Comparison of ENCODE assay signal across 26 cellular contexts in genomic region chr9:4656621-4657020, GRCh38. TPM values are rescaled to one million over a fixed set of nuclear protein-coding genes. Genes with fewer than 3 reads are reported as not detected.
DNase-seq lines count a peak whose midpoint lies in the region; ATAC-seq, FAIRE-seq and TF ChIP-seq lines count a peak whose summit lies in the region.
"Had no signal": no experiment of that assay in that cellular context is flagged by ENCODE, and none has a peak within 500 bp of the region (broad histone marks: within the 10 kb centered on the region; RNA-seq: fewer than 3 reads in every experiment).

No MANE protein-coding gene starts in this region.

- H2BK20ac ChIP-seq in H1 (ENCODE audit: low read length) = no peak overlapping the region

- H3K27ac Mint-ChIP-seq in activated naive CD4-positive, alpha-beta T cell treated with anti-CD3 and anti-CD28 coated beads, Interleukin-2, amount 10 ng/mL, durations not matched to agents 7 days and 5 days = no peak overlapping the region
- H3K27ac Mint-ChIP-seq: HFFc6 had no signal

- no peak overlapping the region for H3K14ac ChIP-seq in H1 (ENCODE audit: insufficient read length)

- 92% methylated on average over 3 of the region's 3 CpGs for WGBS in mammary epithelial cell (ENCODE audit: low coverage, missing lambda C conversion rate)
- WGBS in H1 (ENCODE audit: extremely low coverage in 1 of 2, insufficient coverage in 1 of 2, insufficient read length in 1 of 2, insufficient replicate concordance in 2 of 2, low coverage in 1 of 2, low lambda C conversion rate in 2 of 2, missing lambda C conversion rate in 1 of 2), 2 experiments = 70% methylated on average over 3 of the region's 3 CpGs; no CpG with 5 or more reads in 1 of the 2 experiments

- H3K79me2 ChIP-seq in mammary epithelial cell (ENCODE audit: insufficient read depth, low read length) = no peaks in the 10 kb centered on the region
- H3K79me2 ChIP-seq in H1 (ENCODE audit: control insufficient read depth in 1 of 2, insufficient read depth in 2 of 2, low read length in 2 of 2) = no peaks in the 10 kb centered on the region

- H4K20me1 ChIP-seq in mammary epithelial cell (ENCODE audit: insufficient read depth, low read length) = no peaks in the 10 kb centered on the region
- no peaks in the 10 kb centered on the region for H4K20me1 ChIP-seq in H1 (replicated peaks in 1 of 2; ENCODE audit: control insufficient read depth in 1 of 2, insufficient read depth in 2 of 2, low read length in 2 of 2)
- H4K20me1 ChIP-seq: BLaER1 treated with 17β-estradiol and CSF1 and Interleukin-3, amounts not matched to agents 10 nM and 100 nM had no signal

- H3K9ac ChIP-seq in mammary epithelial cell (ENCODE audit: insufficient read depth, low read length) (no peak overlapping the region), H1 (replicated peaks in 1 of 4; ENCODE audit: extremely low read depth in 1 of 4, low read depth in 3 of 4, low read length in 3 of 4) (no peak overlapping the region)
- H3K9ac ChIP-seq: BLaER1 treated with 17β-estradiol and CSF1 and Interleukin-3, amounts not matched to agents 10 nM and 100 nM; GM23248 had no signal

- H3K9me3 ChIP-seq in mammary epithelial cell (replicated peaks; ENCODE audit: insufficient read depth, low read length) = no peaks in the 10 kb centered on the region
- no peaks in the 10 kb centered on the region for H3K9me3 ChIP-seq in breast epithelium
- no peaks in the 10 kb centered on the region for H3K9me3 ChIP-seq in H1 (ENCODE audit: insufficient read depth in 2 of 2, low read depth in 1 of 2, low read length in 1 of 2)
- H3K9me3 ChIP-seq: BE2C; BLaER1 treated with 17β-estradiol and CSF1 and Interleukin-3, amounts not matched to agents 10 nM and 100 nM; HAP-1 had no signal

- no peak overlapping the region for H2BK120ac ChIP-seq in H1 (replicated peaks; ENCODE audit: low read depth, low read length)

- no peak for TF ChIP-seq RAD21 in H1 (IDR thresholded peaks at IDR 0.05 in 1 of 2, conservative IDR thresholded peaks at IDR 0.05 in 1 of 2; ENCODE audit: low read depth in 2 of 2, low read length in 2 of 2)

- CTCF ChIA-PET in mammary epithelial cell (lab: Charles Lee; ENCODE audit: low non-redundant PET) = no interaction called here
- CTCF ChIA-PET in H1 (lab: Charles Lee; ENCODE audit: partially characterized antibody) = interaction anchor here (1.0 kb wide), 1 partner anchor 30 kb away, joined by 3 read pairs; no protein-coding TSS in a partner anchor
- CTCF ChIA-PET in activated naive CD4-positive, alpha-beta T cell treated with anti-CD3 and anti-CD28 coated beads, Interleukin-2, amount 10 ng/mL, durations not matched to agents 7 days and 5 days (lab: Charles Lee) = no interaction called here

- H3K27ac ChIP-seq in mammary epithelial cell (ENCODE audit: insufficient read depth, low read depth, low read length) (no peak overlapping the region), breast epithelium (no peak overlapping the region), VCaP (peak overlapping the region; percentile 78), H1 (ENCODE audit: low read depth, low read length) (no peak overlapping the region)
- H3K27ac ChIP-seq: 22Rv1; BLaER1 treated with 17β-estradiol and CSF1 and Interleukin-3, amounts not matched to agents 10 nM and 100 nM; GM23248 had no signal

- H3K56ac ChIP-seq in H1 (replicated peaks; ENCODE audit: insufficient read length, low read depth, low read length) = no peak overlapping the region

- H3K4me2 ChIP-seq in mammary epithelial cell (ENCODE audit: insufficient read depth, low read depth, low read length) (no peak overlapping the region), H1 (ENCODE audit: insufficient read depth in 1 of 2, low read depth in 2 of 2, low read length in 2 of 2) (no peak overlapping the region)
- H3K4me2 ChIP-seq: BLaER1 treated with 17β-estradiol and CSF1 and Interleukin-3, amounts not matched to agents 10 nM and 100 nM had no signal

- H2BK12ac ChIP-seq in H1 (ENCODE audit: low read depth, low read length) = no peak overlapping the region

- no peak overlapping the region for H3K4me3 Mint-ChIP-seq in activated naive CD4-positive, alpha-beta T cell treated with anti-CD3 and anti-CD28 coated beads, Interleukin-2, amount 10 ng/mL, durations not matched to agents 7 days and 5 days
- H3K4me3 Mint-ChIP-seq: HFFc6 had no signal

- no peaks in the 10 kb centered on the region for H3K27me3 ChIP-seq in mammary epithelial cell (ENCODE audit: insufficient read depth, low read length)
- no peaks in the 10 kb centered on the region for H3K27me3 ChIP-seq in breast epithelium
- H3K27me3 ChIP-seq in H1 (replicated peaks in 1 of 4; ENCODE audit: control insufficient read depth in 3 of 4, extremely low read depth in 1 of 4, insufficient read depth in 3 of 4, low read length in 3 of 4) = no peaks in the 10 kb centered on the region
- H3K27me3 ChIP-seq: BLaER1 treated with 17β-estradiol and CSF1 and Interleukin-3, amounts not matched to agents 10 nM and 100 nM had no signal

- H2BK15ac ChIP-seq in H1 (ENCODE audit: low read length) = no peak overlapping the region

- H4K5ac ChIP-seq in H1 (ENCODE audit: insufficient read length, low read depth, low read length) = no peak overlapping the region

- H3K4me1 Mint-ChIP-seq in activated naive CD4-positive, alpha-beta T cell treated with anti-CD3 and anti-CD28 coated beads, Interleukin-2, amount 10 ng/mL, durations not matched to agents 7 days and 5 days = peaks cover 10% of the 10 kb centered on the region

- peaks cover 11% of the 10 kb centered on the region for H3K27me3 Mint-ChIP-seq in activated naive CD4-positive, alpha-beta T cell treated with anti-CD3 and anti-CD28 coated beads, Interleukin-2, amount 10 ng/mL, durations not matched to agents 7 days and 5 days

- H3K18ac ChIP-seq in H1 (ENCODE audit: extremely low read depth, low read length) = no peak overlapping the region

- no peaks in the 10 kb centered on the region for H3K9me3 Mint-ChIP-seq in activated naive CD4-positive, alpha-beta T cell treated with anti-CD3 and anti-CD28 coated beads, Interleukin-2, amount 10 ng/mL, durations not matched to agents 7 days and 5 days
- H3K9me3 Mint-ChIP-seq: HFFc6 had no signal

- no peak overlapping the region for H3K4ac ChIP-seq in H1 (replicated peaks; ENCODE audit: insufficient read length, low read depth, low read length)

- dilution Hi-C loops in mammary epithelial cell (cut with HindIII; ENCODE audit: low sequenced_read_pairs) = no loop called here

- no peak overlapping the region for H3K23ac ChIP-seq in H1 (ENCODE audit: insufficient read length)

- intact Hi-C loops in mammary epithelial cell (cut with micrococcal nuclease) = no loop called here
- intact Hi-C loops in breast epithelium (cut with DNase I; ENCODE audit: low total_unique reads) = no loop called here

- H2BK5ac ChIP-seq in H1 (ENCODE audit: low read depth, low read length) = no peak overlapping the region

- TSS peak; percentile 73 for BruUV-seq in mammary epithelial cell (replicated peaks; lab: Mats Ljungman, UMichigan)

- H2AK5ac ChIP-seq in H1 (ENCODE audit: low read depth, low read length) = no peak overlapping the region

- H4K8ac ChIP-seq in H1 (ENCODE audit: extremely low read depth, insufficient read depth, low read length) = no peak overlapping the region

- in situ Hi-C loops in mammary epithelial cell (cut with MboI; ENCODE audit: low sequenced_read_pairs in 2 of 2) = no loop called here

- no peaks in the 10 kb centered on the region for H3K79me1 ChIP-seq in H1 (ENCODE audit: low read depth, low read length)

- no peak overlapping the region for H3K4me3 ChIP-seq in mammary epithelial cell (replicated peaks in 1 of 3; ENCODE audit: insufficient read depth in 1 of 3, low read depth in 2 of 3, low read length in 3 of 3)
- no peak overlapping the region for H3K4me3 ChIP-seq in breast epithelium
- H3K4me3 ChIP-seq in H1 (ENCODE audit: extremely low read depth in 1 of 4, insufficient read depth in 2 of 4, low read depth in 3 of 4, low read length in 4 of 4) = no peak overlapping the region
- H3K4me3 ChIP-seq: BLaER1 treated with 17β-estradiol and CSF1 and Interleukin-3, amounts not matched to agents 10 nM and 100 nM; GM23248; HAP-1 had no signal

- POLR2A ChIA-PET in H1 (lab: Charles Lee; ENCODE audit: partially characterized antibody) = interaction anchor here (0.6 to 2.1 kb wide), 5 partner anchors 9 to 1221 kb away, joined by 3 to 5 read pairs (median 4); partner anchors contain the start of genes RCL1 and SPATA6L

- DNase-seq in mammary epithelial cell (no peak), breast epithelium (ENCODE audit: low spot score in 2 of 2) (no peak), H1 (ENCODE audit: low read depth in 1 of 2, low spot score in 2 of 2) (no peak), C1 segment of cervical spinal cord (lab: John Stamatoyannopoulos, UW) (no peak)
- no peak for DNase-seq in activated naive CD4-positive, alpha-beta T cell treated with anti-CD3 and anti-CD28 coated beads, Interleukin-2, amount 10 ng/mL, durations not matched to agents 7 days and 5 days
- DNase-seq: ACHN; AML-193; BE2C; Calu3; CD4-positive, alpha-beta memory T cell; COR-L47; DMS53; DMS79 treated with DMSO at 0.1 percent for 48 hours; GF-D8; GM23248; HFFc6 had no signal

- no peak for ATAC-seq in GM18868 (IDR thresholded peaks at IDR 0.05; ENCODE audit: unreplicated experiment)
- no peak for ATAC-seq in HG02571 (IDR thresholded peaks at IDR 0.05; ENCODE audit: unreplicated experiment)

- no peaks in the 10 kb centered on the region for H3K23me2 ChIP-seq in H1 (ENCODE audit: low read depth, low read length)

- H3K36me3 Mint-ChIP-seq in activated naive CD4-positive, alpha-beta T cell treated with anti-CD3 and anti-CD28 coated beads, Interleukin-2, amount 10 ng/mL, durations not matched to agents 7 days and 5 days = no peaks in the 10 kb centered on the region

- no peak for FAIRE-seq in H1 (lab: Jason Lieb, UNC)
- FAIRE-seq: A204.1, GM12891, GM19239, H54 had no signal

- H4K91ac ChIP-seq in H1 (replicated peaks; ENCODE audit: insufficient read length, low read length) = no peak overlapping the region

- peaks cover 4% of the 10 kb centered on the region for H3K4me1 ChIP-seq in mammary epithelial cell (ENCODE audit: insufficient read depth, low read length)
- peaks cover 0 to 5% of the 10 kb centered on the region in 2 donors for H3K4me1 ChIP-seq in breast epithelium
- H3K4me1 ChIP-seq in H1 (replicated peaks in 1 of 4; ENCODE audit: control insufficient read depth in 3 of 4, insufficient read depth in 4 of 4, low read length in 3 of 4) = peaks cover 0 to 4% (median 0%) of the 10 kb centered on the region in 4 experiments; a peak in 1 of 7 replicates
- H3K4me1 ChIP-seq: BE2C had no signal

- TF ChIP-seq CTCF in mammary epithelial cell (conservative IDR thresholded peaks at IDR 0.05 in 1 of 2, IDR thresholded peaks at IDR 0.05 in 1 of 2; ENCODE audit: extremely low read depth in 1 of 2, insufficient read depth in 1 of 2, low read depth in 1 of 2, low read length in 2 of 2) (no peak), breast epithelium (IDR thresholded peaks at IDR 0.05) (no peak), VCaP (conservative IDR thresholded peaks at IDR 0.05) (no peak), H1 (IDR thresholded peaks at IDR 0.05; ENCODE audit: control extremely low read depth in 1 of 3, insufficient read depth in 1 of 3, low read depth in 1 of 3, low read length in 3 of 3) (no peak)

- TF ChIP-seq POLR2A in breast epithelium (IDR thresholded peaks at IDR 0.05) = no peak
- peak in 1 of 2 experiments; percentile 50; a peak in 2 of 3 replicates for TF ChIP-seq POLR2A in H1 (IDR thresholded peaks at IDR 0.05; ENCODE audit: control extremely low read depth in 1 of 2, low read depth in 2 of 2, low read length in 2 of 2)

- H3K36me3 ChIP-seq in mammary epithelial cell (ENCODE audit: insufficient read depth, low read length) = no peaks in the 10 kb centered on the region
- no peaks in the 10 kb centered on the region for H3K36me3 ChIP-seq in breast epithelium
- H3K36me3 ChIP-seq in H1 (ENCODE audit: control insufficient read depth in 2 of 4, insufficient read depth in 4 of 4, low read length in 3 of 4) = no peaks in the 10 kb centered on the region
- H3K36me3 ChIP-seq: BE2C; BLaER1 treated with 17β-estradiol and CSF1 and Interleukin-3, amounts not matched to agents 10 nM and 100 nM; HAP-1 had no signal

- H2AFZ ChIP-seq in mammary epithelial cell (ENCODE audit: low read depth, low read length) (no peak overlapping the region), H1 (ENCODE audit: low read length) (no peak overlapping the region)
- H2AFZ ChIP-seq: GM23248 had no signal

- no peak for TF ChIP-seq EP300 in H1 (IDR thresholded peaks at IDR 0.05; ENCODE audit: borderline replicate concordance in 1 of 2, low read depth in 2 of 2, low read length in 2 of 2)

RNA-seq across cellular contexts. Expression of gene PLPP6, which starts 5.5 kb away (rescaled TPM):
- total RNA-seq in mammary epithelial cell (10 to 100 TPM; 10.9 to 12.0 TPM), breast epithelium (10 to 100 TPM in 1 of 3 donors, 1 to 10 TPM in 2; 6.4 to 13.2 (median 8.8) TPM)
- polyA plus RNA-seq in mammary epithelial cell (5.3 TPM), H1 (2011; rRNA removed) (11.8 and 13.0 TPM in 2 replicates)
- 5.6 TPM for polyA minus RNA-seq in mammary epithelial cell
- 12.0 and 13.3 TPM in 2 replicates for total RNA-seq in H1 (2021; fragmentation: NEBNext Ultra II Directional; extraction: Animal tissue kit (Norgen Biotek cat#: 25700))
- polyA plus RNA-seq in H1 (2011; cell fraction: cytosol; rRNA removed) = 12.1 TPM
- polyA plus RNA-seq in H1 (2011; cell fraction: nucleus; rRNA removed) = 12.1 TPM
- polyA plus RNA-seq in H1 (2012, experiment 1 of 2) = 8.9 to 11.4 TPM (median 9.3 TPM) in 4 replicates
- polyA plus RNA-seq in H1 (2012, experiment 2 of 2) = 1.9 TPM
- polyA plus RNA-seq in H1 (2013, experiment 1 of 2) = 14.2 TPM
- 17.0 TPM for polyA plus RNA-seq in H1 (2013, experiment 2 of 2)
- polyA minus RNA-seq in H1 (2011; rRNA and poly(A)+ RNA removed) = 17.4 and 19.6 TPM in 2 replicates
- 10.4 TPM for polyA minus RNA-seq in H1 (2011; cell fraction: cytosol; rRNA and poly(A)+ RNA removed)
- 19.6 TPM for polyA minus RNA-seq in H1 (2011; cell fraction: nucleus; rRNA and poly(A)+ RNA removed)

RNA-seq across cellular contexts. Expression of gene SPATA6L, which starts 9.7 kb away (rescaled TPM):
- total RNA-seq in mammary epithelial cell (1 to 10 TPM in 1 of 2 donors, under 1 TPM in 1; 0.85 to 4.3 TPM), breast epithelium (10 to 100 TPM in 2 of 3 donors, 1 to 10 TPM in 1; 1.4 to 22.5 (median 14.4) TPM)
- polyA plus RNA-seq in mammary epithelial cell (0.91 TPM), H1 (2011; rRNA removed) (0.57 and 1.6 TPM in 2 replicates)
- 1.4 TPM for polyA minus RNA-seq in mammary epithelial cell
- total RNA-seq in H1 (2021; fragmentation: NEBNext Ultra II Directional; extraction: Animal tissue kit (Norgen Biotek cat#: 25700)) = 0.55 and 1.1 TPM in 2 replicates
- polyA plus RNA-seq in H1 (2011; cell fraction: cytosol; rRNA removed) = 1.0 TPM
- 1.5 TPM for polyA plus RNA-seq in H1 (2011; cell fraction: nucleus; rRNA removed)
- polyA plus RNA-seq in H1 (2012, experiment 1 of 2) = 0.38 to 1.8 TPM (median 1.4 TPM) in 4 replicates
- not detected for polyA plus RNA-seq in H1 (2012, experiment 2 of 2)
- 0.75 TPM for polyA plus RNA-seq in H1 (2013, experiment 1 of 2)
- polyA plus RNA-seq in H1 (2013, experiment 2 of 2) = 0.85 TPM
- 1.9 and 2.1 TPM in 2 replicates for polyA minus RNA-seq in H1 (2011; rRNA and poly(A)+ RNA removed)
- polyA minus RNA-seq in H1 (2011; cell fraction: cytosol; rRNA and poly(A)+ RNA removed) = 0.81 TPM
- 2.8 TPM for polyA minus RNA-seq in H1 (2011; cell fraction: nucleus; rRNA and poly(A)+ RNA removed)
- polyA plus RNA-seq: CD4-positive, alpha-beta memory T cell had no signal

RNA-seq across cellular contexts. Expression of gene CDC37L1, which starts 22.7 kb away (rescaled TPM):
- 10 to 100 TPM; 19.0 to 20.2 TPM for total RNA-seq in mammary epithelial cell
- 7.7 TPM for polyA plus RNA-seq in mammary epithelial cell
- 2.3 TPM for polyA minus RNA-seq in mammary epithelial cell
- 10 to 100 TPM; 36.4 to 53.4 (median 42.7) TPM for total RNA-seq in breast epithelium
- total RNA-seq in H1 (2021; fragmentation: NEBNext Ultra II Directional; extraction: Animal tissue kit (Norgen Biotek cat#: 25700)) = 22.4 and 23.8 TPM in 2 replicates
- 4.6 and 5.2 TPM in 2 replicates for polyA plus RNA-seq in H1 (2011; rRNA removed)
- 10.4 TPM for polyA plus RNA-seq in H1 (2011; cell fraction: cytosol; rRNA removed)
- polyA plus RNA-seq in H1 (2011; cell fraction: nucleus; rRNA removed) = 4.6 TPM
- 10.8 to 17.0 TPM (median 13.2 TPM) in 4 replicates for polyA plus RNA-seq in H1 (2012, experiment 1 of 2)
- polyA plus RNA-seq in H1 (2012, experiment 2 of 2) = 1.9 TPM
- polyA plus RNA-seq in H1 (2013, experiment 1 of 2) = 12.0 TPM
- 11.9 TPM for polyA plus RNA-seq in H1 (2013, experiment 2 of 2)
- polyA minus RNA-seq in H1 (2011; rRNA and poly(A)+ RNA removed) = 7.2 and 10.8 TPM in 2 replicates
- 9.2 TPM for polyA minus RNA-seq in H1 (2011; cell fraction: cytosol; rRNA and poly(A)+ RNA removed)
- polyA minus RNA-seq in H1 (2011; cell fraction: nucleus; rRNA and poly(A)+ RNA removed) = 6.3 TPM
